ENCODE assay signal across 15 cellular contexts in the genomic region with DNA sequence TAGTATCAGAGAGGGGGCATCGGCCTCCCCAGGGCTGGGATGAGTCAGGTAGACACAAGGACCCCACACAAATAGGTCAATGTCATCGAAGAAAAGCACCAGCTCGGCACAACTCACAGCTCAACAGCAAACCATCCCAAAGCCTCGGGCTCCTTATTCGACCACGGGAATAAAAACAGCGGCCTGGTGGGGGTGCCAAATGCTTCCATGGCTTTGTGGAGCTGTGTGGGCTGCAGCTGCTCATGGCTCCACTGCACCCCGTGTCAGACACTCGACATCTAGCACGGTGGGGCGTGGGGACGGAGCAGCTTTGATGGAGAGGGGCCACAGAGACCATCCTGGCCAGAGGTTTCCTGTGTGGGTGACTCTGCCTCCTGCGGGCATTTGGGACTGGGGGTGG.
"Had no signal": no experiment of that assay in that cellular context is flagged by ENCODE, and none has a peak within 500 bp of the region (broad histone marks: within the 10 kb centered on the region; RNA-seq: fewer than 3 reads in every experiment).

No MANE protein-coding gene starts in this region.

- H3K27ac ChIP-seq: ascending aorta, breast epithelium, neutrophil, parathyroid adenoma, upper lobe of left lung had no signal

- H3K9me3 ChIP-seq: ascending aorta, neutrophil, upper lobe of left lung had no signal

- ATAC-seq: activated naive CD8-positive, alpha-beta T cell treated with anti-CD3 and anti-CD28 coated beads, Interleukin-2, amount 50 U/mL, for 24 hours; left colon; stimulated activated naive CD8-positive, alpha-beta T cell treated with anti-CD3 and anti-CD28 coated beads, Interleukin-15, amount 100 ng/mL, for 72 hours had no signal

- H3K9me3 Mint-ChIP-seq: activated naive CD4-positive, alpha-beta T cell treated with anti-CD3 and anti-CD28 coated beads for 36 hours; activated naive CD8-positive, alpha-beta T cell treated with anti-CD3 and anti-CD28 coated beads, Interleukin-2, amount 50 U/mL, for 24 hours; activated T-helper 2 cell treated with anti-CD3 and anti-CD28 coated beads, Interferon-gamma antibody, Interleukin-2, Interleukin-4, amounts not matched to agents 10 μg/mL and 5 μg/mL and 100 μg/mL, durations not matched to agents 14 hours and 24 hours and 36 hours had no signal

- H2AFZ ChIP-seq: parathyroid adenoma had no signal

- H3K79me2 ChIP-seq: parathyroid adenoma had no signal

- H3K4me3 Mint-ChIP-seq: activated naive CD4-positive, alpha-beta T cell treated with anti-CD3 and anti-CD28 coated beads for 36 hours; activated naive CD8-positive, alpha-beta T cell treated with anti-CD3 and anti-CD28 coated beads, Interleukin-2, amount 50 U/mL, for 24 hours; stimulated activated naive CD8-positive, alpha-beta T cell treated with anti-CD3 and anti-CD28 coated beads, Interleukin-15, amount 100 ng/mL, for 72 hours had no signal

- H3K4me1 ChIP-seq: ascending aorta, breast epithelium, parathyroid adenoma, upper lobe of left lung had no signal

- H3K36me3 ChIP-seq: ascending aorta, breast epithelium, neutrophil, upper lobe of left lung had no signal

- H3K27ac Mint-ChIP-seq: activated naive CD4-positive, alpha-beta T cell treated with anti-CD3 and anti-CD28 coated beads for 36 hours; activated naive CD8-positive, alpha-beta T cell treated with anti-CD3 and anti-CD28 coated beads, Interleukin-2, amount 50 U/mL, for 24 hours; activated T-helper 2 cell treated with anti-CD3 and anti-CD28 coated beads, Interferon-gamma antibody, Interleukin-2, Interleukin-4, amounts not matched to agents 10 μg/mL and 5 μg/mL and 100 μg/mL, durations not matched to agents 14 hours and 24 hours and 36 hours; stimulated activated naive CD8-positive, alpha-beta T cell treated with anti-CD3 and anti-CD28 coated beads, Interleukin-15, amount 100 ng/mL, for 72 hours had no signal

- DNase-seq: activated CD4-positive, CD25-positive, alpha-beta regulatory T cell treated with anti-CD3 and anti-CD28 coated beads, Interleukin-2, amount 50 U/mL, for 72 hours; activated naive CD4-positive, alpha-beta T cell treated with anti-CD3 and anti-CD28 coated beads for 36 hours; activated naive CD8-positive, alpha-beta T cell treated with anti-CD3 and anti-CD28 coated beads, Interleukin-2, amount 50 U/mL, for 24 hours; erythroblast; left colon; midbrain; stimulated activated CD4-positive, alpha-beta T cell treated with anti-CD3 and anti-CD28 coated beads, Interleukin-1b, Interleukin-23, amount 100 ng/mL, for 48 hours; stimulated activated naive CD8-positive, alpha-beta T cell treated with anti-CD3 and anti-CD28 coated beads, Interleukin-15, amount 100 ng/mL, for 72 hours; T1000; upper lobe of left lung had no signal

- H3K27me3 Mint-ChIP-seq: activated naive CD8-positive, alpha-beta T cell treated with anti-CD3 and anti-CD28 coated beads, Interleukin-2, amount 50 U/mL, for 24 hours had no signal

- H3K27me3 ChIP-seq: ascending aorta, neutrophil, upper lobe of left lung had no signal

- H3K4me1 Mint-ChIP-seq: activated naive CD8-positive, alpha-beta T cell treated with anti-CD3 and anti-CD28 coated beads, Interleukin-2, amount 50 U/mL, for 24 hours; stimulated activated naive CD8-positive, alpha-beta T cell treated with anti-CD3 and anti-CD28 coated beads, Interleukin-15, amount 100 ng/mL, for 72 hours had no signal

- H3K9ac ChIP-seq: parathyroid adenoma had no signal

- H3K4me3 ChIP-seq: ascending aorta, breast epithelium, upper lobe of left lung had no signal
